ENCODE assay signal across 8 cellular contexts in the genomic region with DNA sequence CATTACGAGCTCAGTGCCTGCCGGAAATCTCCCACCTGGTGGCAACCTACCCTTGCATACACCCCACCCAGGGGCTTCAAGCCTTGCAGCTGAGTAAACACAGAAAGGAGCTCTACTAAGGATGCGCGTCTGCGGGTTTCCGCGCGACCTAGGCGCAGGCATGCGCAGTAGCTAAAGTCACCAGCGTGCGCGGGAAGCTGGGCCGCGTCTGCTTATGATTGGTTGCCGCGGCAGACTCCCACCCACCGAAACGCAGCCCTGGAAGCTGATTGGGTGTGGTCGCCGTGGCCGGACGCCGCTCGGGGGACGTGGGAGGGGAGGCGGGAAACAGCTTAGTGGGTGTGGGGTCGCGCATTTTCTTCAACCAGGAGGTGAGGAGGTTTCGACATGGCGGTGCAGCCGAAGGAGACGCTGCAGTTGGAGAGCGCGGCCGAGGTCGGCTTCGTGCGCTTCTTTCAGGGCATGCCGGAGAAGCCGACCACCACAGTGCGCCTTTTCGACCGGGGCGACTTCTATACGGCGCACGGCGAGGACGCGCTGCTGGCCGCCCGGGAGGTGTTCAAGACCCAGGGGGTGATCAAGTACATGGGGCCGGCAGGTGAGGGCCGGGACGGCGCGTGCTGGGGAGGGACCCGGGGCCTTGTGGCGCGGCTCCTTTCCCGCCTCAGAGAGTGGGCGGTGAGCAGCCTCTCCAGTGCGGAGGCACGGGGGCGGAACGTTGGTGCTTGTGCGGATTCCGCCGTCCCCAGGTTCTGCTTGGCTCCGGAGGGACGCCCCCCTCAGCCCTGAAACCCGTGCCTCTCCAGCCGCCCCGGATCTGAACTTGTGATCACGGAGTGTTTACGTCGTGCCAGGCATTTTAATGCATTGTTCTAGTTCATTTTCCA. TPM values are rescaled to one million over a fixed set of nuclear protein-coding genes. Genes with fewer than 3 reads are reported as not detected.
A peak's percentile ranks its signal among the peaks of the same experiment; 100 is the strongest.
DNase-seq lines count a peak whose midpoint lies in the region; ATAC-seq and TF ChIP-seq lines count a peak whose summit lies in the region.

A gene (plus strand): TSS at position 352 of the 887 bp plus-strand sequence. CDS start 36 bp downstream, at position 388.

- no peaks in the 10 kb centered on the region for H3K9me3 ChIP-seq in prostate gland

- TF ChIP-seq POLR2A in prostate gland (IDR thresholded peaks at IDR 0.05), result peak; percentile 45

- H3K27me3 ChIP-seq in prostate gland (replicated peaks; ENCODE audit: insufficient read depth), result no peaks in the 10 kb centered on the region

- H3K4me3 ChIP-seq in prostate gland (peak within 1 kb of the TSS; percentile 74 to 95), urinary bladder (ENCODE audit: low read depth, low read length) (peak within 1 kb of the TSS; percentile 70)

- intact Hi-C loops in left ventricle myocardium superior (cut with micrococcal nuclease), result no loop called here
- intact Hi-C loops in prostate gland (cut with DNase I), result no loop called here

- ATAC-seq in GM18502 (IDR thresholded peaks at IDR 0.05; ENCODE audit: poor library complexity, unreplicated experiment) (peak; percentile 93), HG02943 (IDR thresholded peaks at IDR 0.05; ENCODE audit: low read depth, unreplicated experiment) (peak; percentile 84), left ventricle myocardium superior (peak; percentile 99)

- DNase-seq in NCI-H187 treated with DMSO at 0.1 percent for 48 hours (lab: John Stamatoyannopoulos, UW) (peak; percentile 96), T-helper 2 cell (peak; percentile 82 to 96 (median 85)), left ventricle myocardium superior (peak; percentile 95), prostate gland (ENCODE audit: low spot score) (peak; percentile 92)

- H3K27ac ChIP-seq in angular gyrus (ENCODE audit: low read depth, low read length) (peak within 1 kb of the TSS; percentile 85), prostate gland (peak within 1 kb of the TSS; percentile 48 to 69), urinary bladder (ENCODE audit: low read depth) (no peak within 1 kb of the TSS)

- H3K4me1 ChIP-seq in prostate gland (replicated peaks), result no peaks in the 10 kb centered on the region
- no peaks in the 10 kb centered on the region for H3K4me1 ChIP-seq in urinary bladder (ENCODE audit: insufficient read depth)

- H3K36me3 ChIP-seq in prostate gland (no peaks in the 10 kb centered on the region), urinary bladder (ENCODE audit: insufficient read depth) (no peaks in the 10 kb centered on the region)

- WGBS in prostate gland, result under 1% methylated on average over 76 of the region's 78 CpGs
- WGBS in urinary bladder, result under 1% methylated on average over 78 of the region's 78 CpGs

- peak in 1 of 4 experiments; percentile 18 for TF ChIP-seq CTCF in prostate gland (IDR thresholded peaks at IDR 0.05)

RNA-seq across cellular contexts. Expression of the gene that starts here (rescaled TPM):
- total RNA-seq in left ventricle myocardium superior (16.2 TPM), prostate gland (10 to 100 TPM; 14.0 to 17.9 TPM), urinary bladder (51.4 TPM)
- polyA plus RNA-seq in urinary bladder, result 9.5 TPM
